In the genomic region with DNA sequence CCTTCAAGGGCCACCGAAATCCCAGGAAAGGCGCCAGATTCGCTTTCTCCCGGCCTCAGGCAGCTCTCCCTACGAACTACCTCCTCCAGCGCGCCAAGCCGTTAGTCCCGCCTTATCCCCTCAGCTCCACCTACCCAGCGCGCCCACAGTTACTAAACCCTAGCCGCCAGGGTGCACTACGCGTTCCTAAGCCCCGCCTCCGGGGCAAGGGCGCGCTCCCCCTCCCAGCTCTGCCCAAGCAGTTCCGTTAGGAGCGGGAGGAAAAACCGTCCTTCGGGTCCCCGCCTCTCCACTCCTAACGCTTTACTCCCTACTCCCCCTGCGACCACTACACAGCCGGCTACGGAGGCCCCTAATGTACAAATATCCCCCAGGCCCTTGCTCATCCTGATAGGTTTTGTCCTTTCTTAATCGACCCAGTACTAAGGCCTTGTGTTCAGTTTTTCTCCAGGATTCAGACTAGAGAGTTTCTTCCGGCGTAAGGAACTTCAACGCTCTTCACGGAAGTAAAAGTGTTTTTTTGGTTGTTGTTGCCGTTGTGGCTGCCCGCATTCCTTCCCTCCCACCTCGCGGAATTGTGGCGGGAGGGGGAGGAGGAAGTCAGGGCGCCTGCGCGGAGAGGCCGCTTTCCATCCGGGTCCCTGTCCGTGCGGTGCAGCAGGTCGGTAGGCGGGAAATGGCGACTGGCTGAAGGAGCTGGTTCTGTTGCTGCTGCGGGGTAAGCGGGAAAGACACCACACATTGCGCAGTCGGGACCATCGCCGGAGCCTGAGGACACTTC, we compare ENCODE assay signal across 1 cellular context.
A peak's percentile ranks its signal among the peaks of the same experiment; 100 is the strongest.
TF ChIP-seq lines count a peak whose summit lies in the region.

A gene (plus strand): TSS at position 655 of the 781 bp plus-strand sequence. CDS start 31,386 bp downstream, outside the sequence.

TF ChIP-seq in HEK293, 187 proteins besides CTCF, POLR2A, EP300 and RAD21 (continued from another document and continues in another):
- TF ChIP-seq, protein P1, sequence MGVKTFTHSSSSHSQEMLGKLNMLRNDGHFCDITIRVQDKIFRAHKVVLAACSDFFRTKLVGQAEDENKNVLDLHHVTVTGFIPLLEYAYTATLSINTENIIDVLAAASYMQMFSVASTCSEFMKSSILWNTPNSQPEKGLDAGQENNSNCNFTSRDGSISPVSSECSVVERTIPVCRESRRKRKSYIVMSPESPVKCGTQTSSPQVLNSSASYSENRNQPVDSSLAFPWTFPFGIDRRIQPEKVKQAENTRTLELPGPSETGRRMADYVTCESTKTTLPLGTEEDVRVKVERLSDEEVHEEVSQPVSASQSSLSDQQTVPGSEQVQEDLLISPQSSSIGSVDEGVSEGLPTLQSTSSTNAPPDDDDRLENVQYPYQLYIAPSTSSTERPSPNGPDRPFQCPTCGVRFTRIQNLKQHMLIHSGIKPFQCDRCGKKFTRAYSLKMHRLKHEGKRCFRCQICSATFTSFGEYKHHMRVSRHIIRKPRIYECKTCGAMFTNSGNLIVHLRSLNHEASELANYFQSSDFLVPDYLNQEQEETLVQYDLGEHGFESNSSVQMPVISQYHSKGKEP (tag by site-specific recombination; IDR thresholded peaks at IDR 0.05), result no peak
- TF ChIP-seq ZNF521 (tag by site-specific recombination; IDR thresholded peaks at IDR 0.05) (no peak), SALL2 (tag by site-specific recombination; IDR thresholded peaks at IDR 0.05; ENCODE audit: borderline replicate concordance) (no peak), ZNF366 (tag by site-specific recombination; conservative IDR thresholded peaks at IDR 0.05) (peak; percentile 48), GLIS2 (tag by site-specific recombination; IDR thresholded peaks at IDR 0.05) (peak; percentile 86), ZNF19 (tag by site-specific recombination; IDR thresholded peaks at IDR 0.05; ENCODE audit: low read depth) (no peak), ZNF777 (tag by site-specific recombination; IDR thresholded peaks at IDR 0.05; ENCODE audit: borderline replicate concordance) (no peak), GLIS1 (tag by site-specific recombination; IDR thresholded peaks at IDR 0.05) (peak; percentile 53; the same call in 1 of the 2 replicates), ZNF660 (tag by site-specific recombination; IDR thresholded peaks at IDR 0.05) (no peak; the same call in none of the 2 replicates), ZNF843 (tag by site-specific recombination; IDR thresholded peaks at IDR 0.05) (peak; percentile 22; the same call in 1 of the 2 replicates), ZNF132 (tag by site-specific recombination; IDR thresholded peaks at IDR 0.05; ENCODE audit: borderline replicate concordance) (no peak), ZNF555 (tag by site-specific recombination; conservative IDR thresholded peaks at IDR 0.05) (no peak), KLF9 (tag by site-specific recombination; IDR thresholded peaks at IDR 0.05; ENCODE audit: low read depth) (no peak; the same call in 1 of the 2 replicates), ZNF664 (tag by site-specific recombination; IDR thresholded peaks at IDR 0.05) (no peak), YY1 (tag by site-specific recombination; IDR thresholded peaks at IDR 0.05) (peak; percentile 82), ZNF837 (tag by site-specific recombination; IDR thresholded peaks at IDR 0.05) (no peak), ZNF791 (tag by site-specific recombination; IDR thresholded peaks at IDR 0.05) (no peak), ZNF626 (tag by site-specific recombination; IDR thresholded peaks at IDR 0.05) (no peak), ZNF223 (tag by site-specific recombination; IDR thresholded peaks at IDR 0.05) (no peak), ZNF202 (tag by site-specific recombination; IDR thresholded peaks at IDR 0.05; ENCODE audit: borderline replicate concordance) (no peak)
- TF ChIP-seq, protein P2, sequence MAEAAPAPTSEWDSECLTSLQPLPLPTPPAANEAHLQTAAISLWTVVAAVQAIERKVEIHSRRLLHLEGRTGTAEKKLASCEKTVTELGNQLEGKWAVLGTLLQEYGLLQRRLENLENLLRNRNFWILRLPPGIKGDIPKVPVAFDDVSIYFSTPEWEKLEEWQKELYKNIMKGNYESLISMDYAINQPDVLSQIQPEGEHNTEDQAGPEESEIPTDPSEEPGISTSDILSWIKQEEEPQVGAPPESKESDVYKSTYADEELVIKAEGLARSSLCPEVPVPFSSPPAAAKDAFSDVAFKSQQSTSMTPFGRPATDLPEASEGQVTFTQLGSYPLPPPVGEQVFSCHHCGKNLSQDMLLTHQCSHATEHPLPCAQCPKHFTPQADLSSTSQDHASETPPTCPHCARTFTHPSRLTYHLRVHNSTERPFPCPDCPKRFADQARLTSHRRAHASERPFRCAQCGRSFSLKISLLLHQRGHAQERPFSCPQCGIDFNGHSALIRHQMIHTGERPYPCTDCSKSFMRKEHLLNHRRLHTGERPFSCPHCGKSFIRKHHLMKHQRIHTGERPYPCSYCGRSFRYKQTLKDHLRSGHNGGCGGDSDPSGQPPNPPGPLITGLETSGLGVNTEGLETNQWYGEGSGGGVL (tag by site-specific recombination; IDR thresholded peaks at IDR 0.05), result peak; percentile 47
- TF ChIP-seq, protein P3, sequence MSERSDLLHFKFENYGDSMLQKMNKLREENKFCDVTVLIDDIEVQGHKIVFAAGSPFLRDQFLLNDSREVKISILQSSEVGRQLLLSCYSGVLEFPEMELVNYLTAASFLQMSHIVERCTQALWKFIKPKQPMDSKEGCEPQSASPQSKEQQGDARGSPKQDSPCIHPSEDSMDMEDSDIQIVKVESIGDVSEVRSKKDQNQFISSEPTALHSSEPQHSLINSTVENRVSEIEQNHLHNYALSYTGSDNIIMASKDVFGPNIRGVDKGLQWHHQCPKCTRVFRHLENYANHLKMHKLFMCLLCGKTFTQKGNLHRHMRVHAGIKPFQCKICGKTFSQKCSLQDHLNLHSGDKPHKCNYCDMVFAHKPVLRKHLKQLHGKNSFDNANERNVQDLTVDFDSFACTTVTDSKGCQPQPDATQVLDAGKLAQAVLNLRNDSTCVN (tag by site-specific recombination; optimal IDR thresholded peaks at IDR 0.05), result peak; percentile 75
- TF ChIP-seq, protein P4, sequence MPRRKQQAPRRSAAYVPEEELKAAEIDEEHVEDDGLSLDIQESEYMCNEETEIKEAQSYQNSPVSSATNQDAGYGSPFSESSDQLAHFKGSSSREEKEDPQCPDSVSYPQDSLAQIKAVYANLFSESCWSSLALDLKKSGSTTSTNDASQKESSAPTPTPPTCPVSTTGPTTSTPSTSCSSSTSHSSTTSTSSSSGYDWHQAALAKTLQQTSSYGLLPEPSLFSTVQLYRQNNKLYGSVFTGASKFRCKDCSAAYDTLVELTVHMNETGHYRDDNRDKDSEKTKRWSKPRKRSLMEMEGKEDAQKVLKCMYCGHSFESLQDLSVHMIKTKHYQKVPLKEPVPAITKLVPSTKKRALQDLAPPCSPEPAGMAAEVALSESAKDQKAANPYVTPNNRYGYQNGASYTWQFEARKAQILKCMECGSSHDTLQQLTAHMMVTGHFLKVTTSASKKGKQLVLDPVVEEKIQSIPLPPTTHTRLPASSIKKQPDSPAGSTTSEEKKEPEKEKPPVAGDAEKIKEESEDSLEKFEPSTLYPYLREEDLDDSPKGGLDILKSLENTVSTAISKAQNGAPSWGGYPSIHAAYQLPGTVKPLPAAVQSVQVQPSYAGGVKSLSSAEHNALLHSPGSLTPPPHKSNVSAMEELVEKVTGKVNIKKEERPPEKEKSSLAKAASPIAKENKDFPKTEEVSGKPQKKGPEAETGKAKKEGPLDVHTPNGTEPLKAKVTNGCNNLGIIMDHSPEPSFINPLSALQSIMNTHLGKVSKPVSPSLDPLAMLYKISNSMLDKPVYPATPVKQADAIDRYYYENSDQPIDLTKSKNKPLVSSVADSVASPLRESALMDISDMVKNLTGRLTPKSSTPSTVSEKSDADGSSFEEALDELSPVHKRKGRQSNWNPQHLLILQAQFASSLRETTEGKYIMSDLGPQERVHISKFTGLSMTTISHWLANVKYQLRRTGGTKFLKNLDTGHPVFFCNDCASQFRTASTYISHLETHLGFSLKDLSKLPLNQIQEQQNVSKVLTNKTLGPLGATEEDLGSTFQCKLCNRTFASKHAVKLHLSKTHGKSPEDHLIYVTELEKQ (tag by site-specific recombination; IDR thresholded peaks at IDR 0.05; ENCODE audit: borderline replicate concordance), result no peak; the same call in 1 of the 2 replicates
- TF ChIP-seq, protein P5, sequence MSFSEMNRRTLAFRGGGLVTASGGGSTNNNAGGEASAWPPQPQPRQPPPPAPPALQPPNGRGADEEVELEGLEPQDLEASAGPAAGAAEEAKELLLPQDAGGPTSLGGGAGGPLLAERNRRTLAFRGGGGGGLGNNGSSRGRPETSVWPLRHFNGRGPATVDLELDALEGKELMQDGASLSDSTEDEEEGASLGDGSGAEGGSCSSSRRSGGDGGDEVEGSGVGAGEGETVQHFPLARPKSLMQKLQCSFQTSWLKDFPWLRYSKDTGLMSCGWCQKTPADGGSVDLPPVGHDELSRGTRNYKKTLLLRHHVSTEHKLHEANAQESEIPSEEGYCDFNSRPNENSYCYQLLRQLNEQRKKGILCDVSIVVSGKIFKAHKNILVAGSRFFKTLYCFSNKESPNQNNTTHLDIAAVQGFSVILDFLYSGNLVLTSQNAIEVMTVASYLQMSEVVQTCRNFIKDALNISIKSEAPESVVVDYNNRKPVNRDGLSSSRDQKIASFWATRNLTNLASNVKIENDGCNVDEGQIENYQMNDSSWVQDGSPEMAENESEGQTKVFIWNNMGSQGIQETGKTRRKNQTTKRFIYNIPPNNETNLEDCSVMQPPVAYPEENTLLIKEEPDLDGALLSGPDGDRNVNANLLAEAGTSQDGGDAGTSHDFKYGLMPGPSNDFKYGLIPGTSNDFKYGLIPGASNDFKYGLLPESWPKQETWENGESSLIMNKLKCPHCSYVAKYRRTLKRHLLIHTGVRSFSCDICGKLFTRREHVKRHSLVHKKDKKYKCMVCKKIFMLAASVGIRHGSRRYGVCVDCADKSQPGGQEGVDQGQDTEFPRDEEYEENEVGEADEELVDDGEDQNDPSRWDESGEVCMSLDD (tag by site-specific recombination; IDR thresholded peaks at IDR 0.05), result no peak
- TF ChIP-seq, protein P6, sequence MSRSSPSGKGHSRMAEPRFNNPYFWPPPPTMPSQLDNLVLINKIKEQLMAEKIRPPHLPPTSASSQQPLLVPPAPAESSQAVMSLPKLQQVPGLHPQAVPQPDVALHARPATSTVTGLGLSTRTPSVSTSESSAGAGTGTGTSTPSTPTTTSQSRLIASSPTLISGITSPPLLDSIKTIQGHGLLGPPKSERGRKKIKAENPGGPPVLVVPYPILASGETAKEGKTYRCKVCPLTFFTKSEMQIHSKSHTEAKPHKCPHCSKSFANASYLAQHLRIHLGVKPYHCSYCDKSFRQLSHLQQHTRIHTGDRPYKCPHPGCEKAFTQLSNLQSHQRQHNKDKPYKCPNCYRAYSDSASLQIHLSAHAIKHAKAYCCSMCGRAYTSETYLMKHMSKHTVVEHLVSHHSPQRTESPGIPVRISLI (tag by site-specific recombination; IDR thresholded peaks at IDR 0.05), result peak; percentile 92; the same call in 1 of the 2 replicates
- TF ChIP-seq, protein P7, sequence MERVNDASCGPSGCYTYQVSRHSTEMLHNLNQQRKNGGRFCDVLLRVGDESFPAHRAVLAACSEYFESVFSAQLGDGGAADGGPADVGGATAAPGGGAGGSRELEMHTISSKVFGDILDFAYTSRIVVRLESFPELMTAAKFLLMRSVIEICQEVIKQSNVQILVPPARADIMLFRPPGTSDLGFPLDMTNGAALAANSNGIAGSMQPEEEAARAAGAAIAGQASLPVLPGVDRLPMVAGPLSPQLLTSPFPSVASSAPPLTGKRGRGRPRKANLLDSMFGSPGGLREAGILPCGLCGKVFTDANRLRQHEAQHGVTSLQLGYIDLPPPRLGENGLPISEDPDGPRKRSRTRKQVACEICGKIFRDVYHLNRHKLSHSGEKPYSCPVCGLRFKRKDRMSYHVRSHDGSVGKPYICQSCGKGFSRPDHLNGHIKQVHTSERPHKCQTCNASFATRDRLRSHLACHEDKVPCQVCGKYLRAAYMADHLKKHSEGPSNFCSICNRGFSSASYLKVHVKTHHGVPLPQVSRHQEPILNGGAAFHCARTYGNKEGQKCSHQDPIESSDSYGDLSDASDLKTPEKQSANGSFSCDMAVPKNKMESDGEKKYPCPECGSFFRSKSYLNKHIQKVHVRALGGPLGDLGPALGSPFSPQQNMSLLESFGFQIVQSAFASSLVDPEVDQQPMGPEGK (tag by site-specific recombination; IDR thresholded peaks at IDR 0.05), result peak; percentile 89
- TF ChIP-seq, protein P8, sequence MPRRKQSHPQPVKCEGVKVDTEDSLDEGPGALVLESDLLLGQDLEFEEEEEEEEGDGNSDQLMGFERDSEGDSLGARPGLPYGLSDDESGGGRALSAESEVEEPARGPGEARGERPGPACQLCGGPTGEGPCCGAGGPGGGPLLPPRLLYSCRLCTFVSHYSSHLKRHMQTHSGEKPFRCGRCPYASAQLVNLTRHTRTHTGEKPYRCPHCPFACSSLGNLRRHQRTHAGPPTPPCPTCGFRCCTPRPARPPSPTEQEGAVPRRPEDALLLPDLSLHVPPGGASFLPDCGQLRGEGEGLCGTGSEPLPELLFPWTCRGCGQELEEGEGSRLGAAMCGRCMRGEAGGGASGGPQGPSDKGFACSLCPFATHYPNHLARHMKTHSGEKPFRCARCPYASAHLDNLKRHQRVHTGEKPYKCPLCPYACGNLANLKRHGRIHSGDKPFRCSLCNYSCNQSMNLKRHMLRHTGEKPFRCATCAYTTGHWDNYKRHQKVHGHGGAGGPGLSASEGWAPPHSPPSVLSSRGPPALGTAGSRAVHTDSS (tag by site-specific recombination; IDR thresholded peaks at IDR 0.05), result no peak
- TF ChIP-seq, protein P9, sequence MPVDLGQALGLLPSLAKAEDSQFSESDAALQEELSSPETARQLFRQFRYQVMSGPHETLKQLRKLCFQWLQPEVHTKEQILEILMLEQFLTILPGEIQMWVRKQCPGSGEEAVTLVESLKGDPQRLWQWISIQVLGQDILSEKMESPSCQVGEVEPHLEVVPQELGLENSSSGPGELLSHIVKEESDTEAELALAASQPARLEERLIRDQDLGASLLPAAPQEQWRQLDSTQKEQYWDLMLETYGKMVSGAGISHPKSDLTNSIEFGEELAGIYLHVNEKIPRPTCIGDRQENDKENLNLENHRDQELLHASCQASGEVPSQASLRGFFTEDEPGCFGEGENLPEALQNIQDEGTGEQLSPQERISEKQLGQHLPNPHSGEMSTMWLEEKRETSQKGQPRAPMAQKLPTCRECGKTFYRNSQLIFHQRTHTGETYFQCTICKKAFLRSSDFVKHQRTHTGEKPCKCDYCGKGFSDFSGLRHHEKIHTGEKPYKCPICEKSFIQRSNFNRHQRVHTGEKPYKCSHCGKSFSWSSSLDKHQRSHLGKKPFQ (tag by site-specific recombination; IDR thresholded peaks at IDR 0.05), result no peak
